ENCODE assay signal across 9 cellular contexts in genomic region chr2:17871639-17872038, GRCh38. TPM values are rescaled to one million over a fixed set of nuclear protein-coding genes. Genes with fewer than 3 reads are reported as not detected.
"Had no signal": no experiment of that assay in that cellular context is flagged by ENCODE, and none has a peak within 500 bp of the region (broad histone marks: within the 10 kb centered on the region; RNA-seq: fewer than 3 reads in every experiment).

No MANE protein-coding gene starts in this region.

- H3K27ac ChIP-seq: HL-60 had no signal

- DNase-seq: IMR-90, KBM-7, KG1 had no signal

- ATAC-seq: K562 had no signal

- FAIRE-seq: HTR-8/SVneo, K562 had no signal

- H3K4me3 ChIP-seq: K562 had no signal

RNA-seq across cellular contexts. Expression of gene KCNS3, which starts 6.8 kb away (rescaled TPM):
- total RNA-seq: HT-29 had no signal
- polyA plus RNA-seq: IgD-negative memory B cell had no signal

RNA-seq across cellular contexts. Expression of gene MSGN1, which starts 55.4 kb away (rescaled TPM):
- total RNA-seq: HT-29, HT1080, IMR-90, K562 had no signal
- polyA plus RNA-seq: IgD-negative memory B cell, IMR-90, K562 had no signal
